In the genomic region with DNA sequence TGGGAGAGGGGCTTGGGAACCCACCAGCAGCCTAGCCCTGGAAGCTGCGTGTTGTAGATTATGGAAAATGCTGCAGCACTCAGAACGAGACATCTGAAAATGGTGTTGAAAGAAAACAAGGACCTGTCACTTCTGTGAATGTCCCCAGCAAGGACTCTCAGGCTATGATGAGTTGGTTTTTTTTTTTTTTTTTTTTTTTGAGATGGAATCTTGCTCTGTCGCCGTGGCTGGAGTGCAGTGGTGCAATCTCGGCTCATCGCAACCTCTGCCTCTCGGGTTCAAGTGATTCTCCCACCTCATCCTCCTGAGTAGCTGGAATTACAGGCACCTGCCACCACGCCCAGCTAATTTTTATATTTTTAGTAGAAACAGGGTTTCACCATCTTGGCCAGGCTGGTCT, we compare ENCODE assay signal across 12 cellular contexts. TPM values are rescaled to one million over a fixed set of nuclear protein-coding genes. Genes with fewer than 3 reads are reported as not detected.
DNase-seq lines count a peak whose midpoint lies in the region; ATAC-seq, FAIRE-seq and TF ChIP-seq lines count a peak whose summit lies in the region.
"Not testable (repeated sequence)": the region's sequence is repeated elsewhere in the genome, so short reads cannot be mapped to it uniquely, and the experiment has no call there.
"Had no signal": no experiment of that assay in that cellular context is flagged by ENCODE, and none has a peak within 500 bp of the region (broad histone marks: within the 10 kb centered on the region; RNA-seq: fewer than 3 reads in every experiment).

No MANE protein-coding gene starts in this region.

- H2BK120ac ChIP-seq in neuronal stem cell (ENCODE audit: low read depth, low read length), result peak overlapping the region; percentile 61

- intact Hi-C loops in K562 (cut with micrococcal nuclease), result not testable (repeated sequence)

- peaks cover 12 to 67% (median 56%) of the 10 kb centered on the region in 10 experiments; a peak in 18 of 20 replicates for H3K4me1 ChIP-seq in BLaER1 treated with 17β-estradiol and CSF1 and Interleukin-3, amounts not matched to agents 10 nM and 100 nM
- H3K4me1 ChIP-seq in GM23338 (ENCODE audit: insufficient read depth); endodermal cell (ENCODE audit: control insufficient read depth, insufficient read depth, low read length); neuronal stem cell (ENCODE audit: control insufficient read depth in 2 of 2, insufficient read depth in 1 of 2, low read depth in 1 of 2, low read length in 2 of 2): not testable (repeated sequence)
- H3K4me1 ChIP-seq in K562 (replicated peaks in 1 of 2; ENCODE audit: control insufficient read depth in 2 of 2, insufficient read depth in 2 of 2, low read length in 2 of 2), result peaks cover 6 to 40% of the 10 kb centered on the region in 2 experiments

- TF ChIP-seq CTCF in GM23338 (conservative IDR thresholded peaks at IDR 0.05; ENCODE audit: low read depth in 2 of 2); K562 (IDR thresholded peaks at IDR 0.05 in 2 of 3, conservative IDR thresholded peaks at IDR 0.05 in 1 of 3; ENCODE audit: insufficient read depth in 2 of 3, low read depth in 1 of 3, low read length in 3 of 3); endodermal cell (conservative IDR thresholded peaks at IDR 0.05); neural cell (IDR thresholded peaks at IDR 0.05; ENCODE audit: poor library complexity, severe bottlenecking): not testable (repeated sequence)

- not testable (repeated sequence) for H3K4me3 Mint-ChIP-seq in GM23338, endodermal cell

- not testable (repeated sequence) for H3K14ac ChIP-seq in neuronal stem cell (ENCODE audit: low read length)

- ATAC-seq in GM23338, result not testable (repeated sequence)
- peak; percentile 62 for ATAC-seq in K562

- H3F3A ChIP-seq in GM23338 (replicated peaks; ENCODE audit: low read depth); neural cell (ENCODE audit: insufficient read depth, low read length, poor library complexity, severe bottlenecking): not testable (repeated sequence)

- H3K4ac ChIP-seq in neuronal stem cell (ENCODE audit: low read length), result not testable (repeated sequence)

- H2BK5ac ChIP-seq in neuronal stem cell (ENCODE audit: low read length), result peak overlapping the region; percentile 82

- H3K4me2 ChIP-seq in BLaER1 treated with 17β-estradiol and CSF1 and Interleukin-3, amounts not matched to agents 10 nM and 100 nM, result peak overlapping the region; percentile 73 to 95 (median 90); a peak in 21 of 22 replicates
- not testable (repeated sequence) for H3K4me2 ChIP-seq in GM23338; neural cell (ENCODE audit: low read length); neuronal stem cell (ENCODE audit: insufficient read depth, low read length, poor library complexity, severe bottlenecking)
- H3K4me2 ChIP-seq in K562 (ENCODE audit: insufficient read depth, low read length), result peak overlapping the region; percentile 64

- H2BK15ac ChIP-seq in neuronal stem cell (ENCODE audit: low read length), result peak overlapping the region; percentile 98

- H3K9me2 ChIP-seq in GM23338 (ENCODE audit: insufficient read depth); neural cell (ENCODE audit: insufficient read depth, low read length): not testable (repeated sequence)

- peak overlapping the region; percentile 72 for H4K91ac ChIP-seq in neuronal stem cell (ENCODE audit: low read depth, low read length, poor library complexity)

- H2AFZ ChIP-seq in GM23338, result peak overlapping the region; percentile 100
- H2AFZ ChIP-seq in K562 (ENCODE audit: low read depth, low read length), result peak overlapping the region; percentile 82
- not testable (repeated sequence) for H2AFZ ChIP-seq in neural cell (ENCODE audit: low read depth, low read length)
- peak overlapping the region; percentile 96 for H2AFZ ChIP-seq in neuronal stem cell (ENCODE audit: low read length)

- H3K9ac ChIP-seq in BLaER1 treated with 17β-estradiol and CSF1 and Interleukin-3, amounts not matched to agents 10 nM and 100 nM, result peak overlapping the region in 2 of 11 experiments; percentile 57 to 66; a peak in 3 of 22 replicates
- peak overlapping the region in 1 of 2 experiments; percentile 75; a peak in 1 of 4 replicates for H3K9ac ChIP-seq in K562 (ENCODE audit: insufficient read depth in 1 of 2, low read depth in 2 of 2, low read length in 2 of 2)
- not testable (repeated sequence) for H3K9ac ChIP-seq in endodermal cell (ENCODE audit: extremely low read depth, low read length, poor library complexity, severe bottlenecking); neural cell (ENCODE audit: low read length); neuronal stem cell (ENCODE audit: low read depth, low read length, poor library complexity)

- H3K9me3 Mint-ChIP-seq in GM23338, endodermal cell: not testable (repeated sequence)

- H3K79me1 ChIP-seq in neuronal stem cell (ENCODE audit: low read depth, low read length), result not testable (repeated sequence)

- POLR2A ChIA-PET in K562 (lab: Yijun Ruan, JAX), result not testable (repeated sequence)

- peak; percentile 76 for FAIRE-seq in K562 (lab: Jason Lieb, UNC)

- peaks cover 0 to 25% (median 0%) of the 10 kb centered on the region in 11 experiments; a peak in 9 of 22 replicates for H3K27me3 ChIP-seq in BLaER1 treated with 17β-estradiol and CSF1 and Interleukin-3, amounts not matched to agents 10 nM and 100 nM
- H3K27me3 ChIP-seq in GM23338 (ENCODE audit: insufficient read depth); K562 (ENCODE audit: control insufficient read depth in 2 of 2, insufficient read depth in 2 of 2, low read length in 2 of 2); endodermal cell (ENCODE audit: control insufficient read depth, insufficient read depth, low read length, poor library complexity, severe bottlenecking); neural cell (ENCODE audit: insufficient read depth, low read depth, low read length); neuronal stem cell (ENCODE audit: control insufficient read depth in 3 of 3, insufficient read depth in 3 of 3, low read depth in 1 of 3, low read length in 3 of 3): not testable (repeated sequence)

- H3K36me3 ChIP-seq in BLaER1 treated with 17β-estradiol and CSF1 and Interleukin-3, amounts not matched to agents 10 nM and 100 nM; GM23338 (ENCODE audit: insufficient read depth); K562 (ENCODE audit: control insufficient read depth, insufficient read depth, low read length); endodermal cell (ENCODE audit: control insufficient read depth, insufficient read depth, low read length); neural cell (ENCODE audit: insufficient read depth, low read length); neuronal stem cell (replicated peaks in 1 of 2; ENCODE audit: control insufficient read depth in 2 of 2, insufficient read depth in 2 of 2, low read length in 2 of 2): not testable (repeated sequence)

- WGBS in K562 (ENCODE audit: insufficient coverage, low coverage, missing lambda C conversion rate), result 21% methylated on average over 6 of the region's 8 CpGs
- WGBS in endodermal cell (ENCODE audit: insufficient coverage in 1 of 2, insufficient read length in 1 of 2), 2 experiments, result 87 to 89% methylated on average over 7 to 8 of the region's 8 CpGs
- no CpG with 5 or more reads among the region's 8 CpGs for WGBS in neuronal stem cell (ENCODE audit: extremely low coverage in 2 of 2, insufficient read length in 2 of 2, insufficient replicate concordance in 1 of 2), 2 donors

- TF ChIP-seq EP300 in K562 (IDR thresholded peaks at IDR 0.05; ENCODE audit: low read length); neural cell (conservative IDR thresholded peaks at IDR 0.05; ENCODE audit: poor library complexity, severe bottlenecking): not testable (repeated sequence)

- H3K4me3 ChIP-seq in BLaER1 treated with 17β-estradiol and CSF1 and Interleukin-3, amounts not matched to agents 10 nM and 100 nM; GM23338; K562; endodermal cell (ENCODE audit: low read length); neural cell (ENCODE audit: low read length); neuronal stem cell (ENCODE audit: low read length in 2 of 2): not testable (repeated sequence)

- in situ Hi-C loops in K562 (cut with MboI), result not testable (repeated sequence)

- not testable (repeated sequence) for DNase-seq in GM23338 (ENCODE audit: low spot score); K562 (ENCODE audit: extremely low read depth in 1 of 4, low spot score in 3 of 4); endodermal cell; neuronal stem cell (ENCODE audit: low spot score)

- not testable (repeated sequence) for TF ChIP-seq POLR2A in K562 (conservative IDR thresholded peaks at IDR 0.05)

- peak overlapping the region in 3 of 11 experiments; percentile 38 to 63 (median 39); a peak in 3 of 22 replicates for H3K27ac ChIP-seq in BLaER1 treated with 17β-estradiol and CSF1 and Interleukin-3, amounts not matched to agents 10 nM and 100 nM
- H3K27ac ChIP-seq in GM23338 (ENCODE audit: low read depth); K562 (ENCODE audit: extremely low read depth, low read depth, low read length); neural cell (ENCODE audit: low read length); neuronal stem cell (replicated peaks; ENCODE audit: low read length): not testable (repeated sequence)
- peak overlapping the region; percentile 87 for H3K27ac ChIP-seq in endodermal cell (ENCODE audit: low read depth, low read length)

- H3K79me2 ChIP-seq in GM23338 (replicated peaks; ENCODE audit: insufficient read depth); K562 (ENCODE audit: control insufficient read depth, insufficient read depth, low read length); neural cell (replicated peaks; ENCODE audit: insufficient read depth, low read length): not testable (repeated sequence)

- CTCF ChIA-PET in K562 (lab: Yijun Ruan, JAX; ENCODE audit: low intra/inter-chr PET ratio), result not testable (repeated sequence)

- not testable (repeated sequence) for H3K27ac Mint-ChIP-seq in GM23338, endodermal cell

- peak overlapping the region; percentile 85 for H3K23ac ChIP-seq in neuronal stem cell (ENCODE audit: low read depth, low read length, poor library complexity)

- H3K27me3 Mint-ChIP-seq in GM23338 (ENCODE audit: insufficient read depth, low read depth, poor library complexity); endodermal cell (ENCODE audit: insufficient read depth): not testable (repeated sequence)

- H3K9me3 ChIP-seq in BLaER1 treated with 17β-estradiol and CSF1 and Interleukin-3, amounts not matched to agents 10 nM and 100 nM (replicated peaks in 1 of 11); K562 (replicated peaks; ENCODE audit: control insufficient read depth, insufficient read depth, low read depth, low read length); endodermal cell (ENCODE audit: control insufficient read depth, low read length); neural cell (ENCODE audit: low read length); neuronal stem cell (replicated peaks in 1 of 2; ENCODE audit: control insufficient read depth in 2 of 2, insufficient read depth in 1 of 2, low read depth in 1 of 2, low read length in 2 of 2): not testable (repeated sequence)

- peak overlapping the region; percentile 99 for H4K8ac ChIP-seq in neuronal stem cell (ENCODE audit: low read depth, low read length)

- H3K18ac ChIP-seq in neuronal stem cell (ENCODE audit: low read length), result peak overlapping the region; percentile 94

- not testable (repeated sequence) for TF ChIP-seq RAD21 in K562 (CRISPR knock-in tag; conservative IDR thresholded peaks at IDR 0.05 in 1 of 2, IDR thresholded peaks at IDR 0.05 in 1 of 2); neural cell (conservative IDR thresholded peaks at IDR 0.05)

- peak overlapping the region; percentile 99 for H2AK5ac ChIP-seq in neuronal stem cell (ENCODE audit: low read depth, low read length)

- H4K20me1 ChIP-seq in BLaER1 treated with 17β-estradiol and CSF1 and Interleukin-3, amounts not matched to agents 10 nM and 100 nM; GM23338 (replicated peaks; ENCODE audit: insufficient read depth); K562 (replicated peaks; ENCODE audit: control insufficient read depth, insufficient read depth, low read length); neural cell (ENCODE audit: insufficient read depth): not testable (repeated sequence)

- H2BK12ac ChIP-seq in neuronal stem cell (ENCODE audit: low read length), result not testable (repeated sequence)

- H3K36me3 Mint-ChIP-seq in GM23338 (ENCODE audit: low read depth); endodermal cell (ENCODE audit: low read depth): not testable (repeated sequence)

- H3K9me1 ChIP-seq in K562 (ENCODE audit: control insufficient read depth, insufficient read depth, low read length), result not testable (repeated sequence)

- BruUV-seq in K562 (replicated peaks; lab: Mats Ljungman, UMichigan), result not testable (repeated sequence)

- not testable (repeated sequence) for H3K4me1 Mint-ChIP-seq in GM23338, endodermal cell

RNA-seq across cellular contexts. Expression of a gene that starts 46.5 kb away (rescaled TPM):
- 8.2 and 10.3 TPM in 2 replicates for total RNA-seq in GM23338 (2014; rRNA removed; shearing (Covaris generic))
- polyA plus RNA-seq in GM23338 (2016; fragmentation: Nextera tagmentation; extraction: Ambion mirVana) (2.7 and 4.8 TPM in 2 replicates), K562 (2011; rRNA removed) (0.11 and 0.27 TPM in 2 replicates), K562 (2014; fragmentation: Illumina TruSeq; extraction: Trizol) (not detected in 2 replicates), K562 (2014; fragmentation: Nextera tagmentation; extraction: Ambion mirVana) (not detected), K562 (2014; rRNA removed) (0.12 and 0.15 TPM in 2 replicates), neural cell (9.8 and 10.3 TPM in 2 replicates)
- total RNA-seq in K562 (2011; cell fraction: chromatin; rRNA removed; ENCODE audit: low replicate concordance), result not detected in 2 replicates
- total RNA-seq in K562 (2011; cell fraction: nucleolus; rRNA removed), result not detected in 2 replicates
- total RNA-seq in K562 (2011; cell fraction: nucleoplasm; rRNA removed), result not detected in 2 replicates
- total RNA-seq in K562 (2014; rRNA removed) (0.16 TPM in 1 of 2 replicates, not detected in the other), K562 (2014; rRNA removed; fragmentation: Illumina TruSeq; extraction: Trizol) (not detected in 2 replicates), K562 (2015; rRNA removed; fragmentation: Illumina TruSeq; extraction: Trizol) (not detected in 2 replicates), K562 (2021) (0.38 and 0.44 TPM in 2 replicates), endodermal cell (10 to 100 TPM; 28.6 to 30.7 TPM)
- polyA plus RNA-seq in K562 (2011; cell fraction: cytosol; rRNA removed), result 0.34 and 0.88 TPM in 2 replicates
- polyA plus RNA-seq in K562 (2011; cell fraction: nucleus; rRNA removed), result 0.24 and 0.25 TPM in 2 replicates
- polyA plus RNA-seq in K562 (2012), result not detected in 2 replicates
- polyA minus RNA-seq in K562 (2011; rRNA and poly(A)+ RNA removed), result not detected in 2 replicates
- polyA minus RNA-seq in K562 (2011; cell fraction: cytosol; rRNA and poly(A)+ RNA removed), result not detected in 2 replicates
- polyA minus RNA-seq in K562 (2011; cell fraction: nucleus; rRNA and poly(A)+ RNA removed), result not detected in 2 replicates
- 36.1 TPM for polyA plus RNA-seq in endodermal cell (2013, experiment 1 of 2)
- 33.9 TPM for polyA plus RNA-seq in endodermal cell (2013, experiment 2 of 2)
- polyA minus RNA-seq in neural cell, result 23.4 and 24.8 TPM in 2 replicates
- polyA plus RNA-seq in neuronal stem cell (2013, experiment 1 of 2), result 41.4 TPM
- 40.6 TPM for polyA plus RNA-seq in neuronal stem cell (2013, experiment 2 of 2)
- total RNA-seq: CD4-positive, alpha-beta memory T cell; CD4-positive, CD25-positive, alpha-beta regulatory T cell; CD8-positive, alpha-beta memory T cell; GM12878 had no signal
- polyA plus RNA-seq: AG04450; CD14-positive monocyte; CD4-positive, alpha-beta memory T cell; CD4-positive, CD25-positive, alpha-beta regulatory T cell; CD8-positive, alpha-beta memory T cell; GM12878 had no signal

RNA-seq across cellular contexts. Expression of a gene that starts 51.5 kb away (rescaled TPM):
- 128 and 132 TPM in 2 replicates for total RNA-seq in GM23338 (2014; rRNA removed; shearing (Covaris generic))
- polyA plus RNA-seq in GM23338 (2016; fragmentation: Nextera tagmentation; extraction: Ambion mirVana) (201 and 203 TPM in 2 replicates), K562 (2011; rRNA removed) (56.7 and 107 TPM in 2 replicates), K562 (2014; fragmentation: Illumina TruSeq; extraction: Trizol) (11.4 and 105 TPM in 2 replicates), K562 (2014; fragmentation: Nextera tagmentation; extraction: Ambion mirVana) (10 to 100 TPM; 28.2 to 60.6 TPM), K562 (2014; rRNA removed) (271 and 292 TPM in 2 replicates), neural cell (192 and 196 TPM in 2 replicates)
- total RNA-seq in K562 (2011; cell fraction: chromatin; rRNA removed; ENCODE audit: low replicate concordance), result 66.7 and 198 TPM in 2 replicates
- 157 and 164 TPM in 2 replicates for total RNA-seq in K562 (2011; cell fraction: nucleolus; rRNA removed)
- 136 and 201 TPM in 2 replicates for total RNA-seq in K562 (2011; cell fraction: nucleoplasm; rRNA removed)
- total RNA-seq in K562 (2014; rRNA removed) (253 and 295 TPM in 2 replicates), K562 (2014; rRNA removed; fragmentation: Illumina TruSeq; extraction: Trizol) (4.9 and 6.0 TPM in 2 replicates), K562 (2015; rRNA removed; fragmentation: Illumina TruSeq; extraction: Trizol) (108 and 142 TPM in 2 replicates), K562 (2021) (266 and 293 TPM in 2 replicates), endodermal cell (10 to 100 TPM; 57.0 to 62.5 TPM)
- polyA plus RNA-seq in K562 (2011; cell fraction: cytosol; rRNA removed), result 225 and 766 TPM in 2 replicates
- 159 and 202 TPM in 2 replicates for polyA plus RNA-seq in K562 (2011; cell fraction: nucleus; rRNA removed)
- 194 and 288 TPM in 2 replicates for polyA plus RNA-seq in K562 (2012)
- 32.1 and 38.2 TPM in 2 replicates for polyA minus RNA-seq in K562 (2011; rRNA and poly(A)+ RNA removed)
- 125 and 190 TPM in 2 replicates for polyA minus RNA-seq in K562 (2011; cell fraction: cytosol; rRNA and poly(A)+ RNA removed)
- 30.8 and 41.1 TPM in 2 replicates for polyA minus RNA-seq in K562 (2011; cell fraction: nucleus; rRNA and poly(A)+ RNA removed)
- 87.8 TPM for polyA plus RNA-seq in endodermal cell (2013, experiment 1 of 2)
- polyA plus RNA-seq in endodermal cell (2013, experiment 2 of 2), result 64.6 TPM
- 53.8 and 57.0 TPM in 2 replicates for polyA minus RNA-seq in neural cell
- 61.9 TPM for polyA plus RNA-seq in neuronal stem cell (2013, experiment 1 of 2)
- 60.2 TPM for polyA plus RNA-seq in neuronal stem cell (2013, experiment 2 of 2)

RNA-seq across cellular contexts. Expression of a gene that starts 56.9 kb away (rescaled TPM):
- total RNA-seq in GM23338 (2014; rRNA removed; shearing (Covaris generic)), result 39.2 and 60.4 TPM in 2 replicates
- 62.3 and 68.0 TPM in 2 replicates for polyA plus RNA-seq in GM23338 (2016; fragmentation: Nextera tagmentation; extraction: Ambion mirVana)
- 6.3 and 26.6 TPM in 2 replicates for total RNA-seq in K562 (2011; cell fraction: chromatin; rRNA removed; ENCODE audit: low replicate concordance)
- 40.9 and 47.0 TPM in 2 replicates for total RNA-seq in K562 (2011; cell fraction: nucleolus; rRNA removed)
- 20.7 and 26.9 TPM in 2 replicates for total RNA-seq in K562 (2011; cell fraction: nucleoplasm; rRNA removed)
- 72.2 and 108 TPM in 2 replicates for total RNA-seq in K562 (2014; rRNA removed)
- 1.3 and 2.8 TPM in 2 replicates for total RNA-seq in K562 (2014; rRNA removed; fragmentation: Illumina TruSeq; extraction: Trizol)
- 40.3 and 42.6 TPM in 2 replicates for total RNA-seq in K562 (2015; rRNA removed; fragmentation: Illumina TruSeq; extraction: Trizol)
- 81.9 and 85.0 TPM in 2 replicates for total RNA-seq in K562 (2021)
- polyA plus RNA-seq in K562 (2011; rRNA removed), result 20.3 and 30.4 TPM in 2 replicates
- polyA plus RNA-seq in K562 (2011; cell fraction: cytosol; rRNA removed), result 58.0 and 177 TPM in 2 replicates
- 28.1 and 53.8 TPM in 2 replicates for polyA plus RNA-seq in K562 (2011; cell fraction: nucleus; rRNA removed)
- polyA plus RNA-seq in K562 (2012), result 65.9 and 75.4 TPM in 2 replicates
- 11.7 and 56.4 TPM in 2 replicates for polyA plus RNA-seq in K562 (2014; fragmentation: Illumina TruSeq; extraction: Trizol)
- polyA plus RNA-seq in K562 (2014; fragmentation: Nextera tagmentation; extraction: Ambion mirVana), result 1 to 10 TPM in 1 of 2 experiments, under 1 TPM in 1; 0.66 to 2.7 TPM
- polyA plus RNA-seq in K562 (2014; rRNA removed), result 89.6 and 119 TPM in 2 replicates
- 4.8 and 6.1 TPM in 2 replicates for polyA minus RNA-seq in K562 (2011; rRNA and poly(A)+ RNA removed)
- polyA minus RNA-seq in K562 (2011; cell fraction: cytosol; rRNA and poly(A)+ RNA removed), result 19.6 and 23.7 TPM in 2 replicates
- polyA minus RNA-seq in K562 (2011; cell fraction: nucleus; rRNA and poly(A)+ RNA removed), result 12.0 and 12.8 TPM in 2 replicates
- 10 to 100 TPM; 45.1 to 46.0 TPM for total RNA-seq in endodermal cell
- polyA plus RNA-seq in endodermal cell (2013, experiment 1 of 2), result 18.2 TPM
- 19.0 TPM for polyA plus RNA-seq in endodermal cell (2013, experiment 2 of 2)
- polyA plus RNA-seq in neural cell, result 21.7 and 28.4 TPM in 2 replicates
- polyA minus RNA-seq in neural cell, result 5.1 and 7.5 TPM in 2 replicates
- polyA plus RNA-seq in neuronal stem cell (2013, experiment 1 of 2), result 23.8 TPM
- 24.1 TPM for polyA plus RNA-seq in neuronal stem cell (2013, experiment 2 of 2)
